ENCODE assay signal across 1 cellular context in the genomic region with DNA sequence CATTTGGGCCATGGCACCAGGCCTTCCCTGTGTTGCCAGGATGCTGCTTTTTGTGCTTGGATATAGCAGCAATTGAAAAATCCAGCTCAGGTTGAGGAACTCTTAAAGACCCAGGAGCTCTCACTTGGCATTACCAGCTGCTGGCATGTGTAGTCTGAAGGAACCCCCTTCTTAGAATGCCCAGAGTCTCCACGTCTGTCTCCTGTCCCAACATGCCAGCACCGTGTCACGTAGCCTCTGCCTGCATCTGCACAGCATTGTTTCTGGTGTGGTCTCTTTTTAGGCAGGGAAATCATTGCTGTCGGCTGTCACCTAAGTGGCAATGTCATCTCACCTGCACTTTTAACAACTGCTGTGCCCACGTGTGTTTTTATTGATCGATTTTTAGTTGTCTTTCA.
TF ChIP-seq lines count a peak whose summit lies in the region.

No MANE protein-coding gene starts in this region.

TF ChIP-seq in GM23338, 12 proteins besides CTCF, POLR2A, EP300 and RAD21:
- TF ChIP-seq, protein P1, sequence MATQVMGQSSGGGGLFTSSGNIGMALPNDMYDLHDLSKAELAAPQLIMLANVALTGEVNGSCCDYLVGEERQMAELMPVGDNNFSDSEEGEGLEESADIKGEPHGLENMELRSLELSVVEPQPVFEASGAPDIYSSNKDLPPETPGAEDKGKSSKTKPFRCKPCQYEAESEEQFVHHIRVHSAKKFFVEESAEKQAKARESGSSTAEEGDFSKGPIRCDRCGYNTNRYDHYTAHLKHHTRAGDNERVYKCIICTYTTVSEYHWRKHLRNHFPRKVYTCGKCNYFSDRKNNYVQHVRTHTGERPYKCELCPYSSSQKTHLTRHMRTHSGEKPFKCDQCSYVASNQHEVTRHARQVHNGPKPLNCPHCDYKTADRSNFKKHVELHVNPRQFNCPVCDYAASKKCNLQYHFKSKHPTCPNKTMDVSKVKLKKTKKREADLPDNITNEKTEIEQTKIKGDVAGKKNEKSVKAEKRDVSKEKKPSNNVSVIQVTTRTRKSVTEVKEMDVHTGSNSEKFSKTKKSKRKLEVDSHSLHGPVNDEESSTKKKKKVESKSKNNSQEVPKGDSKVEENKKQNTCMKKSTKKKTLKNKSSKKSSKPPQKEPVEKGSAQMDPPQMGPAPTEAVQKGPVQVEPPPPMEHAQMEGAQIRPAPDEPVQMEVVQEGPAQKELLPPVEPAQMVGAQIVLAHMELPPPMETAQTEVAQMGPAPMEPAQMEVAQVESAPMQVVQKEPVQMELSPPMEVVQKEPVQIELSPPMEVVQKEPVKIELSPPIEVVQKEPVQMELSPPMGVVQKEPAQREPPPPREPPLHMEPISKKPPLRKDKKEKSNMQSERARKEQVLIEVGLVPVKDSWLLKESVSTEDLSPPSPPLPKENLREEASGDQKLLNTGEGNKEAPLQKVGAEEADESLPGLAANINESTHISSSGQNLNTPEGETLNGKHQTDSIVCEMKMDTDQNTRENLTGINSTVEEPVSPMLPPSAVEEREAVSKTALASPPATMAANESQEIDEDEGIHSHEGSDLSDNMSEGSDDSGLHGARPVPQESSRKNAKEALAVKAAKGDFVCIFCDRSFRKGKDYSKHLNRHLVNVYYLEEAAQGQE (IDR thresholded peaks at IDR 0.05; ENCODE audit: unreplicated experiment), result no peak
- no peak for TF ChIP-seq CREB1 (CRISPR knock-in tag; IDR thresholded peaks at IDR 0.05; ENCODE audit: low read depth)
- TF ChIP-seq JUNB (IDR thresholded peaks at IDR 0.05; ENCODE audit: unreplicated experiment), result no peak
- TF ChIP-seq, protein P2, sequence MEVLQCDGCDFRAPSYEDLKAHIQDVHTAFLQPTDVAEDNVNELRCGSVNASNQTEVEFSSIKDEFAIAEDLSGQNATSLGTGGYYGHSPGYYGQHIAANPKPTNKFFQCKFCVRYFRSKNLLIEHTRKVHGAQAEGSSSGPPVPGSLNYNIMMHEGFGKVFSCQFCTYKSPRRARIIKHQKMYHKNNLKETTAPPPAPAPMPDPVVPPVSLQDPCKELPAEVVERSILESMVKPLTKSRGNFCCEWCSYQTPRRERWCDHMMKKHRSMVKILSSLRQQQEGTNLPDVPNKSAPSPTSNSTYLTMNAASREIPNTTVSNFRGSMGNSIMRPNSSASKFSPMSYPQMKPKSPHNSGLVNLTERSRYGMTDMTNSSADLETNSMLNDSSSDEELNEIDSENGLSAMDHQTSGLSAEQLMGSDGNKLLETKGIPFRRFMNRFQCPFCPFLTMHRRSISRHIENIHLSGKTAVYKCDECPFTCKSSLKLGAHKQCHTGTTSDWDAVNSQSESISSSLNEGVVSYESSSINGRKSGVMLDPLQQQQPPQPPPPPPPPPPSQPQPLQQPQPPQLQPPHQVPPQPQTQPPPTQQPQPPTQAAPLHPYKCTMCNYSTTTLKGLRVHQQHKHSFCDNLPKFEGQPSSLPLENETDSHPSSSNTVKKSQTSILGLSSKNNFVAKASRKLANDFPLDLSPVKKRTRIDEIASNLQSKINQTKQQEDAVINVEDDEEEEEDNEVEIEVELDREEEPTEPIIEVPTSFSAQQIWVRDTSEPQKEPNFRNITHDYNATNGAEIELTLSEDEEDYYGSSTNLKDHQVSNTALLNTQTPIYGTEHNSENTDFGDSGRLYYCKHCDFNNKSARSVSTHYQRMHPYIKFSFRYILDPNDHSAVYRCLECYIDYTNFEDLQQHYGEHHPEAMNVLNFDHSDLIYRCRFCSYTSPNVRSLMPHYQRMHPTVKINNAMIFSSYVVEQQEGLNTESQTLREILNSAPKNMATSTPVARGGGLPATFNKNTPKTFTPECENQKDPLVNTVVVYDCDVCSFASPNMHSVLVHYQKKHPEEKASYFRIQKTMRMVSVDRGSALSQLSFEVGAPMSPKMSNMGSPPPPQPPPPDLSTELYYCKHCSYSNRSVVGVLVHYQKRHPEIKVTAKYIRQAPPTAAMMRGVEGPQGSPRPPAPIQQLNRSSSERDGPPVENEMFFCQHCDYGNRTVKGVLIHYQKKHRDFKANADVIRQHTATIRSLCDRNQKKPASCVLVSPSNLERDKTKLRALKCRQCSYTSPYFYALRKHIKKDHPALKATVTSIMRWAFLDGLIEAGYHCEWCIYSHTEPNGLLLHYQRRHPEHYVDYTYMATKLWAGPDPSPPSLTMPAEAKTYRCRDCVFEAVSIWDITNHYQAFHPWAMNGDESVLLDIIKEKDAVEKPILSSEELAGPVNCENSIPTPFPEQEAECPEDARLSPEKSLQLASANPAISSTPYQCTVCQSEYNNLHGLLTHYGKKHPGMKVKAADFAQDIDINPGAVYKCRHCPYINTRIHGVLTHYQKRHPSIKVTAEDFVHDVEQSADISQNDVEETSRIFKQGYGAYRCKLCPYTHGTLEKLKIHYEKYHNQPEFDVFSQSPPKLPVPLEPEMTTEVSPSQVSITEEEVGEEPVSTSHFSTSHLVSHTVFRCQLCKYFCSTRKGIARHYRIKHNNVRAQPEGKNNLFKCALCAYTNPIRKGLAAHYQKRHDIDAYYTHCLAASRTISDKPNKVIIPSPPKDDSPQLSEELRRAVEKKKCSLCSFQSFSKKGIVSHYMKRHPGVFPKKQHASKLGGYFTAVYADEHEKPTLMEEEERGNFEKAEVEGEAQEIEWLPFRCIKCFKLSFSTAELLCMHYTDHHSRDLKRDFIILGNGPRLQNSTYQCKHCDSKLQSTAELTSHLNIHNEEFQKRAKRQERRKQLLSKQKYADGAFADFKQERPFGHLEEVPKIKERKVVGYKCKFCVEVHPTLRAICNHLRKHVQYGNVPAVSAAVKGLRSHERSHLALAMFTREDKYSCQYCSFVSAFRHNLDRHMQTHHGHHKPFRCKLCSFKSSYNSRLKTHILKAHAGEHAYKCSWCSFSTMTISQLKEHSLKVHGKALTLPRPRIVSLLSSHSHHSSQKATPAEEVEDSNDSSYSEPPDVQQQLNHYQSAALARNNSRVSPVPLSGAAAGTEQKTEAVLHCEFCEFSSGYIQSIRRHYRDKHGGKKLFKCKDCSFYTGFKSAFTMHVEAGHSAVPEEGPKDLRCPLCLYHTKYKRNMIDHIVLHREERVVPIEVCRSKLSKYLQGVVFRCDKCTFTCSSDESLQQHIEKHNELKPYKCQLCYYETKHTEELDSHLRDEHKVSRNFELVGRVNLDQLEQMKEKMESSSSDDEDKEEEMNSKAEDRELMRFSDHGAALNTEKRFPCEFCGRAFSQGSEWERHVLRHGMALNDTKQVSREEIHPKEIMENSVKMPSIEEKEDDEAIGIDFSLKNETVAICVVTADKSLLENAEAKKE (CRISPR knock-in tag; IDR thresholded peaks at IDR 0.05), result no peak
- no peak for TF ChIP-seq ZNF114 (CRISPR knock-in tag; IDR thresholded peaks at IDR 0.05)
